Comparison of ENCODE assay signal across 36 cellular contexts in the genomic region with DNA sequence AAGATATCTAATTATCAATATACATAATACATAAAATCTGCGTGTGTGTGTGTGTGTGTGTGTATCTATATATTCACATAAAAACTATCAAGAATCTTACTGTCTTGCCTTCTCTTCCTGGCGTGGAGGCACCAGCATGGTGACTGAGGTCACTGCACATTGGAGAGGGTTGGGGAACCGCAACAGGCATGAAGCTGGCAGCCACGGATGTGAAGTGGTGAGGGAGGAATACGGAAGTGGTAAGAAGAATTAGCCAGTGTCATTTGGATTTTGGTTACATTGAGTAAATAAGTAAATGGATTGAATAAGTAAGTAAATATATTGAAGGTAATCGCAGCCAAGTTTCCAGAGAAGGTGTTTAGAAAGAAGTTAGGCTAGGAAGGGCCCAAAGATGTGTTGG.
"Had no signal": no experiment of that assay in that cellular context is flagged by ENCODE, and none has a peak within 500 bp of the region (broad histone marks: within the 10 kb centered on the region; RNA-seq: fewer than 3 reads in every experiment).

No MANE protein-coding gene starts in this region.

- ATAC-seq: activated CD4-positive, CD25-positive, alpha-beta regulatory T cell treated with anti-CD3 and anti-CD28 coated beads, Interleukin-2, amount 50 U/mL, for 24 hours; activated CD8-positive, alpha-beta T cell treated with anti-CD3 and anti-CD28 coated beads for 36 hours; activated naive CD8-positive, alpha-beta T cell treated with anti-CD3 and anti-CD28 coated beads, Interleukin-2, amount 50 U/mL, for 24 hours; activated T-cell treated with anti-CD3 and anti-CD28 coated beads, Interleukin-2, amount 50 U/mL, for 4 hours; activated T-helper 17 cell treated with anti-CD3 and anti-CD28 coated beads, Interleukin-2, amount 50 U/mL, for 72 hours; body of pancreas; foreskin keratinocyte; gastrocnemius medialis; heart left ventricle; T-helper 17 cell had no signal

- H3K27me3 ChIP-seq: adrenal gland, body of pancreas, cardiac muscle cell, colonic mucosa, esophagus muscularis mucosa, foreskin keratinocyte, gastrocnemius medialis, heart left ventricle had no signal

- H3K9me3 ChIP-seq: adrenal gland, body of pancreas, colonic mucosa, esophagus muscularis mucosa, gastrocnemius medialis, heart left ventricle had no signal

- H3K4me1 ChIP-seq: adrenal gland, body of pancreas, colonic mucosa, esophagus muscularis mucosa, foreskin keratinocyte, gastrocnemius medialis had no signal

- H3K4me3 Mint-ChIP-seq: activated B cell treated with CpG ODN at 0.5 μM for 24 hours; activated CD8-positive, alpha-beta T cell treated with anti-CD3 and anti-CD28 coated beads for 36 hours; activated naive CD4-positive, alpha-beta T cell treated with anti-CD3 and anti-CD28 coated beads for 36 hours; activated naive CD4-positive, alpha-beta T cell treated with anti-CD3 and anti-CD28 coated beads, Interleukin-2, amount 50 U/mL, for 24 hours; activated naive CD8-positive, alpha-beta T cell treated with anti-CD3 and anti-CD28 coated beads for 36 hours; activated naive CD8-positive, alpha-beta T cell treated with anti-CD3 and anti-CD28 coated beads, Interleukin-2, amount 50 U/mL, for 24 hours; activated T-cell treated with anti-CD3 and anti-CD28 coated beads, Interleukin-2, amount 50 U/mL, for 4 hours; activated T-helper 17 cell treated with anti-CD3 and anti-CD28 coated beads, Interleukin-2, amount 50 U/mL, for 72 hours; T-helper 17 cell; T-helper 2 cell treated with Interferon-gamma antibody and Interleukin-4, amounts not matched to agents 5 μg/mL and 100 μg/mL, for 36 hours had no signal

- H3K4me3 ChIP-seq: adrenal gland, body of pancreas, cardiac muscle cell, colonic mucosa, esophagus muscularis mucosa, gastrocnemius medialis, heart left ventricle had no signal

- H3K4me1 Mint-ChIP-seq: activated B cell treated with CpG ODN at 0.5 μM for 24 hours, T-helper 17 cell had no signal

- H3K27me3 Mint-ChIP-seq: activated B cell treated with CpG ODN at 0.5 μM for 24 hours; activated CD8-positive, alpha-beta T cell treated with anti-CD3 and anti-CD28 coated beads for 36 hours; activated naive CD4-positive, alpha-beta T cell treated with anti-CD3 and anti-CD28 coated beads, Interleukin-2, amount 50 U/mL, for 24 hours; activated naive CD8-positive, alpha-beta T cell treated with anti-CD3 and anti-CD28 coated beads for 36 hours; activated naive CD8-positive, alpha-beta T cell treated with anti-CD3 and anti-CD28 coated beads, Interleukin-2, amount 50 U/mL, for 24 hours; activated T-helper 17 cell treated with anti-CD3 and anti-CD28 coated beads, Interleukin-2, amount 50 U/mL, for 72 hours; T-helper 17 cell had no signal

- H3K27ac Mint-ChIP-seq: activated B cell treated with CpG ODN at 0.5 μM for 24 hours; activated CD8-positive, alpha-beta T cell treated with anti-CD3 and anti-CD28 coated beads for 36 hours; activated naive CD4-positive, alpha-beta T cell treated with anti-CD3 and anti-CD28 coated beads for 36 hours; activated naive CD4-positive, alpha-beta T cell treated with anti-CD3 and anti-CD28 coated beads, Interleukin-2, amount 50 U/mL, for 24 hours; activated naive CD8-positive, alpha-beta T cell treated with anti-CD3 and anti-CD28 coated beads for 36 hours; activated naive CD8-positive, alpha-beta T cell treated with anti-CD3 and anti-CD28 coated beads, Interleukin-2, amount 50 U/mL, for 24 hours; activated T-helper 17 cell treated with anti-CD3 and anti-CD28 coated beads, Interleukin-2, amount 50 U/mL, for 72 hours; T-helper 17 cell; T-helper 2 cell treated with Interferon-gamma antibody and Interleukin-4, amounts not matched to agents 5 μg/mL and 100 μg/mL, for 36 hours had no signal

- FAIRE-seq: endometrium had no signal

- DNase-seq: activated B cell treated with CpG ODN at 0.5 μM for 24 hours; activated CD4-positive, alpha-beta T cell treated with anti-CD3 and anti-CD28 coated beads for 48 hours; activated CD4-positive, alpha-beta T cell treated with anti-CD3 and anti-CD28 coated beads, Interleukin-2, amount 50 U/mL, for 1 hour; activated CD4-positive, alpha-beta T cell treated with anti-CD3 and anti-CD28 coated beads, Interleukin-2, amount 50 U/mL, for 48 hours; activated CD8-positive, alpha-beta memory T cell treated with anti-CD3 and anti-CD28 coated beads for 24 hours; activated CD8-positive, alpha-beta T cell treated with anti-CD3 and anti-CD28 coated beads for 36 hours; activated effector memory CD4-positive, alpha-beta T cell treated with Interleukin-2 at 50 U/mL for 16 hours; activated gamma-delta T cell treated with Interleukin-2 at 50 U/mL for 16 hours; activated naive CD4-positive, alpha-beta T cell treated with anti-CD3 and anti-CD28 coated beads for 36 hours; activated naive CD8-positive, alpha-beta T cell treated with anti-CD3 and anti-CD28 coated beads for 36 hours; activated naive CD8-positive, alpha-beta T cell treated with anti-CD3 and anti-CD28 coated beads, Interleukin-2, amount 50 U/mL, for 24 hours; activated T-cell treated with anti-CD3 and anti-CD28 coated beads, Interleukin-2, amount 50 U/mL, for 4 hours; adrenal gland; amygdala; aorta; body of pancreas; central memory CD4-positive, alpha-beta T cell; cerebellar nuclear complex; colonic mucosa; effector CD8-positive, alpha-beta T cell; erythroblast; foreskin keratinocyte; gastrocnemius medialis; glutamatergic neuron; heart left ventricle; T-helper 1 cell; T-helper 17 cell; T1000 had no signal

- H3K27ac ChIP-seq: body of pancreas, cardiac muscle cell, colonic mucosa, esophagus muscularis mucosa, foreskin keratinocyte, gastrocnemius medialis, heart left ventricle, VCaP had no signal
